ENCODE assay signal across 1 cellular context in genomic region chr7:147651601-147652000, GRCh38.
TF ChIP-seq lines count a peak whose summit lies in the region.

No MANE protein-coding gene starts in this region.

TF ChIP-seq in H1, 55 proteins besides CTCF, POLR2A, EP300 and RAD21 (continued from another document):
- TF ChIP-seq, protein P1, sequence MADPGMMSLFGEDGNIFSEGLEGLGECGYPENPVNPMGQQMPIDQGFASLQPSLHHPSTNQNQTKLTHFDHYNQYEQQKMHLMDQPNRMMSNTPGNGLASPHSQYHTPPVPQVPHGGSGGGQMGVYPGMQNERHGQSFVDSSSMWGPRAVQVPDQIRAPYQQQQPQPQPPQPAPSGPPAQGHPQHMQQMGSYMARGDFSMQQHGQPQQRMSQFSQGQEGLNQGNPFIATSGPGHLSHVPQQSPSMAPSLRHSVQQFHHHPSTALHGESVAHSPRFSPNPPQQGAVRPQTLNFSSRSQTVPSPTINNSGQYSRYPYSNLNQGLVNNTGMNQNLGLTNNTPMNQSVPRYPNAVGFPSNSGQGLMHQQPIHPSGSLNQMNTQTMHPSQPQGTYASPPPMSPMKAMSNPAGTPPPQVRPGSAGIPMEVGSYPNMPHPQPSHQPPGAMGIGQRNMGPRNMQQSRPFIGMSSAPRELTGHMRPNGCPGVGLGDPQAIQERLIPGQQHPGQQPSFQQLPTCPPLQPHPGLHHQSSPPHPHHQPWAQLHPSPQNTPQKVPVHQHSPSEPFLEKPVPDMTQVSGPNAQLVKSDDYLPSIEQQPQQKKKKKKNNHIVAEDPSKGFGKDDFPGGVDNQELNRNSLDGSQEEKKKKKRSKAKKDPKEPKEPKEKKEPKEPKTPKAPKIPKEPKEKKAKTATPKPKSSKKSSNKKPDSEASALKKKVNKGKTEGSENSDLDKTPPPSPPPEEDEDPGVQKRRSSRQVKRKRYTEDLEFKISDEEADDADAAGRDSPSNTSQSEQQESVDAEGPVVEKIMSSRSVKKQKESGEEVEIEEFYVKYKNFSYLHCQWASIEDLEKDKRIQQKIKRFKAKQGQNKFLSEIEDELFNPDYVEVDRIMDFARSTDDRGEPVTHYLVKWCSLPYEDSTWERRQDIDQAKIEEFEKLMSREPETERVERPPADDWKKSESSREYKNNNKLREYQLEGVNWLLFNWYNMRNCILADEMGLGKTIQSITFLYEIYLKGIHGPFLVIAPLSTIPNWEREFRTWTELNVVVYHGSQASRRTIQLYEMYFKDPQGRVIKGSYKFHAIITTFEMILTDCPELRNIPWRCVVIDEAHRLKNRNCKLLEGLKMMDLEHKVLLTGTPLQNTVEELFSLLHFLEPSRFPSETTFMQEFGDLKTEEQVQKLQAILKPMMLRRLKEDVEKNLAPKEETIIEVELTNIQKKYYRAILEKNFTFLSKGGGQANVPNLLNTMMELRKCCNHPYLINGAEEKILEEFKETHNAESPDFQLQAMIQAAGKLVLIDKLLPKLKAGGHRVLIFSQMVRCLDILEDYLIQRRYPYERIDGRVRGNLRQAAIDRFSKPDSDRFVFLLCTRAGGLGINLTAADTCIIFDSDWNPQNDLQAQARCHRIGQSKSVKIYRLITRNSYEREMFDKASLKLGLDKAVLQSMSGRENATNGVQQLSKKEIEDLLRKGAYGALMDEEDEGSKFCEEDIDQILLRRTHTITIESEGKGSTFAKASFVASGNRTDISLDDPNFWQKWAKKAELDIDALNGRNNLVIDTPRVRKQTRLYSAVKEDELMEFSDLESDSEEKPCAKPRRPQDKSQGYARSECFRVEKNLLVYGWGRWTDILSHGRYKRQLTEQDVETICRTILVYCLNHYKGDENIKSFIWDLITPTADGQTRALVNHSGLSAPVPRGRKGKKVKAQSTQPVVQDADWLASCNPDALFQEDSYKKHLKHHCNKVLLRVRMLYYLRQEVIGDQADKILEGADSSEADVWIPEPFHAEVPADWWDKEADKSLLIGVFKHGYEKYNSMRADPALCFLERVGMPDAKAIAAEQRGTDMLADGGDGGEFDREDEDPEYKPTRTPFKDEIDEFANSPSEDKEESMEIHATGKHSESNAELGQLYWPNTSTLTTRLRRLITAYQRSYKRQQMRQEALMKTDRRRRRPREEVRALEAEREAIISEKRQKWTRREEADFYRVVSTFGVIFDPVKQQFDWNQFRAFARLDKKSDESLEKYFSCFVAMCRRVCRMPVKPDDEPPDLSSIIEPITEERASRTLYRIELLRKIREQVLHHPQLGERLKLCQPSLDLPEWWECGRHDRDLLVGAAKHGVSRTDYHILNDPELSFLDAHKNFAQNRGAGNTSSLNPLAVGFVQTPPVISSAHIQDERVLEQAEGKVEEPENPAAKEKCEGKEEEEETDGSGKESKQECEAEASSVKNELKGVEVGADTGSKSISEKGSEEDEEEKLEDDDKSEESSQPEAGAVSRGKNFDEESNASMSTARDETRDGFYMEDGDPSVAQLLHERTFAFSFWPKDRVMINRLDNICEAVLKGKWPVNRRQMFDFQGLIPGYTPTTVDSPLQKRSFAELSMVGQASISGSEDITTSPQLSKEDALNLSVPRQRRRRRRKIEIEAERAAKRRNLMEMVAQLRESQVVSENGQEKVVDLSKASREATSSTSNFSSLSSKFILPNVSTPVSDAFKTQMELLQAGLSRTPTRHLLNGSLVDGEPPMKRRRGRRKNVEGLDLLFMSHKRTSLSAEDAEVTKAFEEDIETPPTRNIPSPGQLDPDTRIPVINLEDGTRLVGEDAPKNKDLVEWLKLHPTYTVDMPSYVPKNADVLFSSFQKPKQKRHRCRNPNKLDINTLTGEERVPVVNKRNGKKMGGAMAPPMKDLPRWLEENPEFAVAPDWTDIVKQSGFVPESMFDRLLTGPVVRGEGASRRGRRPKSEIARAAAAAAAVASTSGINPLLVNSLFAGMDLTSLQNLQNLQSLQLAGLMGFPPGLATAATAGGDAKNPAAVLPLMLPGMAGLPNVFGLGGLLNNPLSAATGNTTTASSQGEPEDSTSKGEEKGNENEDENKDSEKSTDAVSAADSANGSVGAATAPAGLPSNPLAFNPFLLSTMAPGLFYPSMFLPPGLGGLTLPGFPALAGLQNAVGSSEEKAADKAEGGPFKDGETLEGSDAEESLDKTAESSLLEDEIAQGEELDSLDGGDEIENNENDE (IDR thresholded peaks at IDR 0.05; ENCODE audit: insufficient replicate concordance, low read length), result no peak
- TF ChIP-seq ASH2L (IDR thresholded peaks at IDR 0.05; ENCODE audit: low read length), result no peak
- TF ChIP-seq JUND (IDR thresholded peaks at IDR 0.05; ENCODE audit: low read length), result no peak
- TF ChIP-seq TAF1 (IDR thresholded peaks at IDR 0.05; ENCODE audit: low read depth, low read length), result no peak
